ENCODE assay signal across 1 cellular context in genomic region chr22:50503475-50504145, GRCh38.
TF ChIP-seq lines count a peak whose summit lies in the region.

No MANE protein-coding gene starts in this region.

TF ChIP-seq in HEK293, 187 proteins besides CTCF, POLR2A, EP300 and RAD21:
- no peak for TF ChIP-seq ZNF707 (tag by site-specific recombination; IDR thresholded peaks at IDR 0.05)
- TF ChIP-seq ZNF114 (tag by site-specific recombination; IDR thresholded peaks at IDR 0.05), result no peak
- TF ChIP-seq ZNF26 (tag by site-specific recombination; IDR thresholded peaks at IDR 0.05), result no peak
- TF ChIP-seq ZNF629 (tag by site-specific recombination; IDR thresholded peaks at IDR 0.05), result no peak
- no peak for TF ChIP-seq FEZF1 (tag by site-specific recombination; IDR thresholded peaks at IDR 0.05)
- no peak for TF ChIP-seq ZNF530 (tag by site-specific recombination; IDR thresholded peaks at IDR 0.05; ENCODE audit: low read depth)
- no peak for TF ChIP-seq ZFP69B (tag by site-specific recombination; IDR thresholded peaks at IDR 0.05)
- TF ChIP-seq ZNF747 (tag by site-specific recombination; IDR thresholded peaks at IDR 0.05), result no peak
- TF ChIP-seq BCL6B (tag by site-specific recombination; IDR thresholded peaks at IDR 0.05), result no peak
- no peak for TF ChIP-seq ZNF513 (tag by site-specific recombination; IDR thresholded peaks at IDR 0.05)
- no peak for TF ChIP-seq ZNF704 (tag by site-specific recombination; IDR thresholded peaks at IDR 0.05)
- TF ChIP-seq ZNF239 (tag by site-specific recombination; IDR thresholded peaks at IDR 0.05), result no peak
- TF ChIP-seq SETDB1 (IDR thresholded peaks at IDR 0.05; ENCODE audit: insufficient read length, low read length), result no peak
- TF ChIP-seq PRDM4 (tag by site-specific recombination; IDR thresholded peaks at IDR 0.05), result no peak
- no peak for TF ChIP-seq ZBTB11 (tag by site-specific recombination; conservative IDR thresholded peaks at IDR 0.05; ENCODE audit: low read depth)
- no peak for TF ChIP-seq ZNF169 (tag by site-specific recombination; IDR thresholded peaks at IDR 0.05)
- TF ChIP-seq ZNF777 (tag by site-specific recombination; IDR thresholded peaks at IDR 0.05; ENCODE audit: borderline replicate concordance), result no peak
- no peak for TF ChIP-seq ZNF791 (tag by site-specific recombination; IDR thresholded peaks at IDR 0.05)
- TF ChIP-seq REPIN1 (tag by site-specific recombination; IDR thresholded peaks at IDR 0.05; ENCODE audit: low read depth), result no peak
